In genomic region chr15:39782441-39783138, GRCh38 we compare ENCODE assay signal across 8 cellular contexts. TPM values are rescaled to one million over a fixed set of nuclear protein-coding genes. Genes with fewer than 3 reads are reported as not detected.
DNase-seq lines count a peak whose midpoint lies in the region; ATAC-seq and TF ChIP-seq lines count a peak whose summit lies in the region.

Gene FSIP1, minus strand, starts transcription at chr15:39782841. Its CDS starts 6,317 bp downstream, at chr15:39776524.

- H3K27me3 Mint-ChIP-seq in activated T-helper 1 cell treated with anti-CD3 and anti-CD28 coated beads, Interleukin-12 subunit alpha, Interleukin-12 subunit beta, Interleukin-2, Interleukin-4 antibody, amounts not matched to agents 30 ng/mL and 10 ng/mL and 1 ng/mL, durations not matched to agents 14 hours and 24 hours and 36 hours (ENCODE audit: insufficient read depth): peaks cover 7% of the 10 kb centered on the region
- peaks cover 0 to 7% (median 0%) of the 10 kb centered on the region in 5 donors for H3K27me3 Mint-ChIP-seq in naive thymus-derived CD4-positive, alpha-beta T cell
- H3K27me3 Mint-ChIP-seq in stimulated activated memory B cell treated with anti-CD40 and anti-IgM and Interleukin-4, amounts not matched to agents 10 μg/mL and 1 μg/mL and 100 μg/mL, for 72 hours: peaks cover 2% of the 10 kb centered on the region

- H3K36me3 Mint-ChIP-seq in activated T-helper 1 cell treated with anti-CD3 and anti-CD28 coated beads, Interleukin-12 subunit alpha, Interleukin-12 subunit beta, Interleukin-2, Interleukin-4 antibody, amounts not matched to agents 30 ng/mL and 10 ng/mL and 1 ng/mL, durations not matched to agents 14 hours and 24 hours and 36 hours (ENCODE audit: low read depth): peaks cover 3% of the 10 kb centered on the region
- peaks cover 0 to 3% (median 0%) of the 10 kb centered on the region in 5 donors for H3K36me3 Mint-ChIP-seq in naive thymus-derived CD4-positive, alpha-beta T cell
- H3K36me3 Mint-ChIP-seq in stimulated activated memory B cell treated with anti-CD40 and anti-IgM and Interleukin-4, amounts not matched to agents 10 μg/mL and 1 μg/mL and 100 μg/mL, for 72 hours: no peaks in the 10 kb centered on the region

- H3K4me1 ChIP-seq in DND-41 (ENCODE audit: insufficient read depth, low read length) (peaks cover 31% of the 10 kb centered on the region), Peyer's patch (peaks cover 0 to 18% (median 0%) of the 10 kb centered on the region in 4 donors)
- H3K4me1 ChIP-seq in naive thymus-derived CD4-positive, alpha-beta T cell (ENCODE audit: control insufficient read depth in 2 of 2, insufficient read depth in 2 of 2, low read length in 2 of 2): peaks cover 14 to 19% of the 10 kb centered on the region in 2 donors

- peak within 1 kb of the TSS; percentile 97 for H2AFZ ChIP-seq in DND-41 (ENCODE audit: low read depth, low read length)

- H3K9me3 ChIP-seq in DND-41 (ENCODE audit: insufficient read depth, low read length, severe bottlenecking) (no peaks in the 10 kb centered on the region), KOPT-K1 (ENCODE audit: insufficient read depth, low read length, poor library complexity, severe bottlenecking) (no peaks in the 10 kb centered on the region), Peyer's patch (no peaks in the 10 kb centered on the region)
- no peaks in the 10 kb centered on the region for H3K9me3 ChIP-seq in naive thymus-derived CD4-positive, alpha-beta T cell (ENCODE audit: control insufficient read depth in 2 of 3, low read length in 3 of 3)

- peak; percentile 98 for ATAC-seq in DND-41 (ENCODE audit: insufficient read depth, low read depth)
- peak; percentile 96 for ATAC-seq in GM21825 (IDR thresholded peaks at IDR 0.05; ENCODE audit: unreplicated experiment)
- peak; percentile 100 for ATAC-seq in naive thymus-derived CD4-positive, alpha-beta T cell
- peak; percentile 100 for ATAC-seq in stimulated activated memory B cell treated with anti-CD40 and anti-IgM and Interleukin-4, amounts not matched to agents 10 μg/mL and 1 μg/mL and 100 μg/mL, for 72 hours

- TF ChIP-seq CTCF in DND-41 (IDR thresholded peaks at IDR 0.05; ENCODE audit: borderline replicate concordance, extremely low read depth, low read length, poor library complexity, severe bottlenecking) (no peak), Peyer's patch (IDR thresholded peaks at IDR 0.05) (no peak)

- peak; percentile 46 to 55 for TF ChIP-seq POLR2A in Peyer's patch (IDR thresholded peaks at IDR 0.05)

- H3K36me3 ChIP-seq in DND-41 (ENCODE audit: insufficient read depth, low read length): no peaks in the 10 kb centered on the region
- H3K36me3 ChIP-seq in KOPT-K1 (ENCODE audit: insufficient read depth, low read length): 0 out of 2 replicates have a peak, but pooled peaks cover 14% of the 10 kb centered on the region
- H3K36me3 ChIP-seq in Peyer's patch: no peaks in the 10 kb centered on the region
- H3K36me3 ChIP-seq in naive thymus-derived CD4-positive, alpha-beta T cell (ENCODE audit: control insufficient read depth in 2 of 3, insufficient read depth in 3 of 3, low read length in 3 of 3): peaks cover 0 to 5% (median 0%) of the 10 kb centered on the region in 3 experiments

- H3K27ac ChIP-seq in DND-41 (ENCODE audit: low read length) (peak within 1 kb of the TSS; percentile 89), KOPT-K1 (ENCODE audit: low read depth, low read length, poor library complexity, severe bottlenecking) (peak within 1 kb of the TSS; percentile 71), Peyer's patch (peak within 1 kb of the TSS; percentile 52 to 85 (median 76))
- H3K27ac ChIP-seq in naive thymus-derived CD4-positive, alpha-beta T cell (ENCODE audit: low read depth, low read length): peak within 1 kb of the TSS; percentile 80

- no peaks in the 10 kb centered on the region for H3K9me3 Mint-ChIP-seq in activated T-helper 1 cell treated with anti-CD3 and anti-CD28 coated beads, Interleukin-12 subunit alpha, Interleukin-12 subunit beta, Interleukin-2, Interleukin-4 antibody, amounts not matched to agents 30 ng/mL and 10 ng/mL and 1 ng/mL, durations not matched to agents 14 hours and 24 hours and 36 hours
- no peaks in the 10 kb centered on the region for H3K9me3 Mint-ChIP-seq in naive thymus-derived CD4-positive, alpha-beta T cell
- no peaks in the 10 kb centered on the region for H3K9me3 Mint-ChIP-seq in stimulated activated memory B cell treated with anti-CD40 and anti-IgM and Interleukin-4, amounts not matched to agents 10 μg/mL and 1 μg/mL and 100 μg/mL, for 72 hours

- peak; percentile 93 for DNase-seq in DND-41
- peak; percentile 97 to 99 (median 98) for DNase-seq in Peyer's patch
- peak; percentile 94 for DNase-seq in activated T-helper 1 cell treated with anti-CD3 and anti-CD28 coated beads, Interleukin-12 subunit alpha, Interleukin-12 subunit beta, Interleukin-2, Interleukin-4 antibody, amounts not matched to agents 30 ng/mL and 10 ng/mL and 1 ng/mL, durations not matched to agents 14 hours and 24 hours and 36 hours (ENCODE audit: low spot score)
- peak; percentile 98 for DNase-seq in fibroblast of gingiva (ENCODE audit: low read depth)
- DNase-seq in naive thymus-derived CD4-positive, alpha-beta T cell: peak; percentile 91 to 98 (median 97)

- H3K4me2 ChIP-seq in DND-41 (ENCODE audit: insufficient read depth, low read length): peak within 1 kb of the TSS; percentile 79

- CTCF ChIA-PET in naive thymus-derived CD4-positive, alpha-beta T cell (lab: Charles Lee): interaction anchor here (0.9 to 1.4 kb wide), 4 partner anchors 10 to 492 kb away, joined by 3 to 5 read pairs (median 4); no protein-coding TSS in a partner anchor

- H3K4me3 Mint-ChIP-seq in activated T-helper 1 cell treated with anti-CD3 and anti-CD28 coated beads, Interleukin-12 subunit alpha, Interleukin-12 subunit beta, Interleukin-2, Interleukin-4 antibody, amounts not matched to agents 30 ng/mL and 10 ng/mL and 1 ng/mL, durations not matched to agents 14 hours and 24 hours and 36 hours: peak within 1 kb of the TSS; percentile 86
- H3K4me3 Mint-ChIP-seq in naive thymus-derived CD4-positive, alpha-beta T cell: peak within 1 kb of the TSS; percentile 74 to 97 (median 90)
- peak within 1 kb of the TSS; percentile 97 for H3K4me3 Mint-ChIP-seq in stimulated activated memory B cell treated with anti-CD40 and anti-IgM and Interleukin-4, amounts not matched to agents 10 μg/mL and 1 μg/mL and 100 μg/mL, for 72 hours

- H4K20me1 ChIP-seq in DND-41 (ENCODE audit: insufficient read depth, low read length): no peaks in the 10 kb centered on the region

- H3K27ac Mint-ChIP-seq in activated T-helper 1 cell treated with anti-CD3 and anti-CD28 coated beads, Interleukin-12 subunit alpha, Interleukin-12 subunit beta, Interleukin-2, Interleukin-4 antibody, amounts not matched to agents 30 ng/mL and 10 ng/mL and 1 ng/mL, durations not matched to agents 14 hours and 24 hours and 36 hours: peak within 1 kb of the TSS; percentile 75
- peak within 1 kb of the TSS; percentile 70 to 93 (median 90) for H3K27ac Mint-ChIP-seq in naive thymus-derived CD4-positive, alpha-beta T cell
- peak within 1 kb of the TSS; percentile 90 for H3K27ac Mint-ChIP-seq in stimulated activated memory B cell treated with anti-CD40 and anti-IgM and Interleukin-4, amounts not matched to agents 10 μg/mL and 1 μg/mL and 100 μg/mL, for 72 hours

- peaks cover 15% of the 10 kb centered on the region for H3K79me2 ChIP-seq in DND-41 (ENCODE audit: insufficient read depth, low read length)

- H3K4me1 Mint-ChIP-seq in activated T-helper 1 cell treated with anti-CD3 and anti-CD28 coated beads, Interleukin-12 subunit alpha, Interleukin-12 subunit beta, Interleukin-2, Interleukin-4 antibody, amounts not matched to agents 30 ng/mL and 10 ng/mL and 1 ng/mL, durations not matched to agents 14 hours and 24 hours and 36 hours (ENCODE audit: low read depth): peaks cover 43% of the 10 kb centered on the region
- peaks cover 30 to 59% (median 46%) of the 10 kb centered on the region in 7 donors for H3K4me1 Mint-ChIP-seq in naive thymus-derived CD4-positive, alpha-beta T cell
- peaks cover 24% of the 10 kb centered on the region for H3K4me1 Mint-ChIP-seq in stimulated activated memory B cell treated with anti-CD40 and anti-IgM and Interleukin-4, amounts not matched to agents 10 μg/mL and 1 μg/mL and 100 μg/mL, for 72 hours

- H3K27me3 ChIP-seq in DND-41 (ENCODE audit: insufficient read depth, low read length, poor library complexity): no peaks in the 10 kb centered on the region
- H3K27me3 ChIP-seq in Peyer's patch: no peaks in the 10 kb centered on the region
- no peaks in the 10 kb centered on the region for H3K27me3 ChIP-seq in naive thymus-derived CD4-positive, alpha-beta T cell (ENCODE audit: control insufficient read depth in 2 of 2, insufficient read depth in 2 of 2, low read length in 2 of 2)

- intact Hi-C loops in activated T-helper 1 cell treated with anti-CD3 and anti-CD28 coated beads, Interleukin-12 subunit alpha, Interleukin-12 subunit beta, Interleukin-2, Interleukin-4 antibody, amounts not matched to agents 30 ng/mL and 10 ng/mL and 1 ng/mL, durations not matched to agents 14 hours and 24 hours and 36 hours (cut with micrococcal nuclease): loop anchor here (1.0 to 10.0 kb wide), 8 partner anchors 152 to 1228 kb away; partner anchors contain the start of genes BMF, CCDC32, EIF2AK4 and IVD
- intact Hi-C loops in naive thymus-derived CD4-positive, alpha-beta T cell (cut with micrococcal nuclease): loop anchor here (1.0 to 10.0 kb wide), 12 partner anchors 8 to 1328 kb away; partner anchors contain the start of genes EIF2AK4 (in 2 of the 2), SRP14 (in 2 of the 2), BMF (in 1 of the 2) and DNAJC17 (in 1 of the 2)

- H3K9ac ChIP-seq in DND-41 (ENCODE audit: low read depth, low read length): peak within 1 kb of the TSS; percentile 74

- POLR2A ChIA-PET in naive thymus-derived CD4-positive, alpha-beta T cell (lab: Charles Lee): interaction anchor here (0.6 to 1.8 kb wide), 8 partner anchors 16 to 1328 kb away, joined by 3 to 6 read pairs (median 3); partner anchors contain the start of genes EIF2AK4 and FAM98B

- peak within 1 kb of the TSS; percentile 96 to 98 for H3K4me3 ChIP-seq in DND-41 (ENCODE audit: low read depth in 1 of 2, low read length in 2 of 2)
- H3K4me3 ChIP-seq in Peyer's patch: peak within 1 kb of the TSS; percentile 69 to 82 (median 76)
- H3K4me3 ChIP-seq in naive thymus-derived CD4-positive, alpha-beta T cell (ENCODE audit: low read length): peak within 1 kb of the TSS; percentile 98

RNA-seq across cellular contexts. Expression of gene FSIP1, which starts in this region (rescaled TPM):
- not detected for total RNA-seq in Peyer's patch
- 0.26 and 0.34 TPM in 2 replicates for total RNA-seq in activated T-helper 1 cell treated with anti-CD3 and anti-CD28 coated beads, Interleukin-12 subunit alpha, Interleukin-12 subunit beta, Interleukin-2, Interleukin-4 antibody, amounts not matched to agents 30 ng/mL and 10 ng/mL and 1 ng/mL, durations not matched to agents 14 hours and 24 hours and 36 hours
- under 1 TPM in 4 of 5 experiments, not detected in 1; 0.14 to 0.51 (median 0.35) TPM for total RNA-seq in naive thymus-derived CD4-positive, alpha-beta T cell
- under 1 TPM; 0.24 to 0.27 TPM for polyA plus RNA-seq in naive thymus-derived CD4-positive, alpha-beta T cell

Comparison
In these comparisons a context has a peak if more than half of its experiments do, and no peak if none do; other contexts are left out.
1. Peak in every context shown above with its lines: DNase-seq, ATAC-seq, H3K4me3 ChIP-seq and H3K27ac ChIP-seq.
2. Peak in DNase-seq, H3K4me3 ChIP-seq and H3K27ac ChIP-seq in Peyer's patch; RNA of the gene not detected or under 1 TPM.
3. Peak in DNase-seq in activated T-helper 1 cell treated with anti-CD3 and anti-CD28 coated beads, Interleukin-12 subunit alpha, Interleukin-12 subunit beta, Interleukin-2, Interleukin-4 antibody, amounts not matched to agents 30 ng/mL and 10 ng/mL and 1 ng/mL, durations not matched to agents 14 hours and 24 hours and 36 hours; RNA of the gene not detected or under 1 TPM.
4. Peak in DNase-seq, ATAC-seq, H3K4me3 ChIP-seq and H3K27ac ChIP-seq in naive thymus-derived CD4-positive, alpha-beta T cell; RNA of the gene not detected or under 1 TPM.